ENCODE assay signal across 27 cellular contexts in genomic region chr13:90168953-90169352, GRCh38.
"Had no signal": no experiment of that assay in that cellular context is flagged by ENCODE, and none has a peak within 500 bp of the region (broad histone marks: within the 10 kb centered on the region; RNA-seq: fewer than 3 reads in every experiment).

No MANE protein-coding gene starts in this region.

- H3K9me3 ChIP-seq: stomach, suprapubic skin, testis, thoracic aorta, thyroid gland, tibial artery, tibial nerve, transverse colon, upper lobe of left lung, upper lobe of right lung, uterus, vagina had no signal

- H3K4me1 ChIP-seq: stomach, suprapubic skin, testis, thyroid gland, tibial artery, tibial nerve, transverse colon, upper lobe of left lung, upper lobe of right lung, uterus, vagina had no signal

- H3K27ac ChIP-seq: stomach, suprapubic skin, testis, thoracic aorta, thyroid gland, tibial artery, tibial nerve, transverse colon, upper lobe of left lung, upper lobe of right lung, uterus, vagina had no signal

- H3K27me3 ChIP-seq: stomach, suprapubic skin, testis, thyroid gland, tibial artery, tibial nerve, transverse colon, upper lobe of left lung, upper lobe of right lung, uterus, vagina had no signal

- H3K4me3 ChIP-seq: stomach, suprapubic skin, testis, thoracic aorta, thyroid gland, tibial artery, tibial nerve, transverse colon, upper lobe of left lung, upper lobe of right lung, uterus, vagina had no signal

- ATAC-seq: stimulated activated effector memory CD8-positive, alpha-beta T cell treated with anti-CD3 and anti-CD28 coated beads, Interleukin-12 subunit alpha, Interleukin-12 subunit beta, amount 100 ng/mL, for 72 hours; stimulated activated memory B cell treated with anti-CD40 and anti-IgM and Interleukin-4, amounts not matched to agents 10 μg/mL and 1 μg/mL and 100 μg/mL, for 72 hours; stimulated activated naive B cell treated with anti-CD40 and anti-IgM and Interleukin-4, amounts not matched to agents 10 μg/mL and 1 μg/mL and 100 μg/mL, for 72 hours; stimulated activated naive CD8-positive, alpha-beta T cell treated with anti-CD3 and anti-CD28 coated beads, Interleukin-15, amount 100 ng/mL, for 72 hours; stimulated activated naive CD8-positive, alpha-beta T cell treated with anti-CD3 and anti-CD28 coated beads, Interleukin-15, Interleukin-2, amounts not matched to agents 100 U/mL and 50 U/mL, for 24 hours; upper lobe of right lung had no signal

- H3K36me3 ChIP-seq: stomach, suprapubic skin, thoracic aorta, thyroid gland, tibial artery, tibial nerve, transverse colon, upper lobe of left lung, upper lobe of right lung, uterus, vagina had no signal

- DNase-seq: stimulated activated CD4-positive, alpha-beta T cell treated with anti-CD3 and anti-CD28 coated beads, Interleukin-2, amount 100 ng/mL, for 48 hours; stimulated activated CD4-positive, alpha-beta T cell treated with anti-CD3 and anti-CD28 coated beads, Interleukin-4, amount 100 ng/mL, for 1 hour; stimulated activated CD4-positive, alpha-beta T cell treated with anti-CD3 and anti-CD28 coated beads, Interleukin-4, amount 100 ng/mL, for 24 hours; stimulated activated CD4-positive, alpha-beta T cell treated with anti-CD3 and anti-CD28 coated beads, Interleukin-4, amount 100 ng/mL, for 4 hours; stimulated activated CD8-positive, alpha-beta memory T cell treated with anti-CD3 and anti-CD28 coated beads, Interleukin-4, amount 100 ng/mL, for 48 hours; stimulated activated naive B cell treated with anti-CD40 and anti-IgM and Interleukin-4, amounts not matched to agents 10 μg/mL and 1 μg/mL and 100 μg/mL, for 72 hours; stimulated activated naive CD4-positive, alpha-beta T cell; stimulated activated naive CD4-positive, alpha-beta T cell treated with Interleukin-2 at 50 U/mL for 16 hours; stimulated activated naive CD8-positive, alpha-beta T cell treated with anti-CD3 and anti-CD28 coated beads, Interleukin-15, amount 100 ng/mL, for 72 hours; stimulated activated naive CD8-positive, alpha-beta T cell treated with anti-CD3 and anti-CD28 coated beads, Interleukin-15, Interleukin-2, amounts not matched to agents 100 U/mL and 50 U/mL, for 24 hours; stomach; substantia nigra; testis; thyroid gland; tibial artery; transverse colon; trophoblast cell; upper lobe of left lung; upper lobe of right lung; uterus had no signal

- FAIRE-seq: urothelium cell line had no signal
